Comparison of ENCODE assay signal across 1 cellular context in the genomic region with DNA sequence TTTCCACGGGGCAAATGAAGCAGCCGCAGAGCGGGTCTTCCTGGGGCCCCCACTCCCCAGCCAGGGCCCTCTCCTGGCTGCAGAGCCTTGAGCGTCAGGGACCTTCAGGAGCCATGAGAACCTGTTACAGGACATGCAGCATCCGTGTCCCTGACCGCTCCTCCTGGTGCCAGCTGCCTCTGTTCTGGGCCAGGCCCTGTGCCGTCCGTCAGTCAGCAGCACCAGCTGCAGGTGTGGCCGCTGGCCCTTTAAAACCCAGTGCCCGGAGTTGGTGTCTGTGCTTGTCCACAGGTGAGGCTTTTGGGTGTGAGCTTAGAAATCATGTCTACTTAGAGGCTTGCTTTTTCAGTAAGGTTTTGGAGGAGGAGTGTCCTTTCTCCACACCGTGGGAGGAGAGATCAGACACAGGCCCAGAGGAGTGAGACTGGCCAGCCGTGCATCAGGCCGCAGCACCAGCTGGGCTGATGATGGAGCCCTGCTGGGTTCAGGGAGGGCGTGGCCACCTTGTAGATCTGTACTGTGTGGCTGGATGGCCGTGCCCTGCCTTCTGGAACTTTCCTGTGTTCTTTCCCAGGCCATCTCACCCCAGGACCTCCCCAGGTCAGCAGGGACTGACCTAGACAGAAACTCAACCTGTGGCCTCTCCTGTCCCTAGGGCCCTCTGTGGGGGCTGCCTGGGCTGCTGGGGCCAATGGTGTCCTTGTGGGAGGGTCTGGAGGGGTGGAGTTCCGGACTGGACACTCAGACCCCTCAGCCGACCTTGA.
TF ChIP-seq lines count a peak whose summit lies in the region.

No MANE protein-coding gene starts in this region.

TF ChIP-seq in HepG2, 621 proteins besides CTCF, POLR2A, EP300 and RAD21 (continued from another document and continues in another):
- TF ChIP-seq, protein P1, sequence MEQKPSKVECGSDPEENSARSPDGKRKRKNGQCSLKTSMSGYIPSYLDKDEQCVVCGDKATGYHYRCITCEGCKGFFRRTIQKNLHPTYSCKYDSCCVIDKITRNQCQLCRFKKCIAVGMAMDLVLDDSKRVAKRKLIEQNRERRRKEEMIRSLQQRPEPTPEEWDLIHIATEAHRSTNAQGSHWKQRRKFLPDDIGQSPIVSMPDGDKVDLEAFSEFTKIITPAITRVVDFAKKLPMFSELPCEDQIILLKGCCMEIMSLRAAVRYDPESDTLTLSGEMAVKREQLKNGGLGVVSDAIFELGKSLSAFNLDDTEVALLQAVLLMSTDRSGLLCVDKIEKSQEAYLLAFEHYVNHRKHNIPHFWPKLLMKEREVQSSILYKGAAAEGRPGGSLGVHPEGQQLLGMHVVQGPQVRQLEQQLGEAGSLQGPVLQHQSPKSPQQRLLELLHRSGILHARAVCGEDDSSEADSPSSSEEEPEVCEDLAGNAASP (CRISPR knock-in tag; IDR thresholded peaks at IDR 0.05; ENCODE audit: borderline replicate concordance), result peak; percentile 74; the same call in 1 of the 2 replicates
- TF ChIP-seq ELF4 (CRISPR knock-in tag; IDR thresholded peaks at IDR 0.05; ENCODE audit: borderline replicate concordance) (no peak), ZNF713 (CRISPR knock-in tag; IDR thresholded peaks at IDR 0.05) (no peak), ZNF772 (CRISPR knock-in tag; IDR thresholded peaks at IDR 0.05) (peak; percentile 28; the same call in 1 of the 2 replicates), CCAR2 (optimal IDR thresholded peaks at IDR 0.05; ENCODE audit: low read depth, low read length) (no peak), EZH2 (conservative IDR thresholded peaks at IDR 0.05; ENCODE audit: low read depth, low read length) (no peak), TBX3 (IDR thresholded peaks at IDR 0.05; ENCODE audit: borderline replicate concordance) (no peak), ZNF577 (CRISPR knock-in tag; IDR thresholded peaks at IDR 0.05; ENCODE audit: borderline replicate concordance, low read depth) (no peak), HHEX (CRISPR knock-in tag; IDR thresholded peaks at IDR 0.05) (0 out of 2 replicates have a peak, but pooled peaks have one; percentile 13), CBX5 (CRISPR knock-in tag; IDR thresholded peaks at IDR 0.05; ENCODE audit: borderline replicate concordance) (no peak), NR2F6 (IDR thresholded peaks at IDR 0.05) (peak; percentile 43; the same call in 1 of the 2 replicates), NR2F6 (CRISPR knock-in tag; IDR thresholded peaks at IDR 0.05) (no peak; the same call in 1 of the 2 replicates), ZEB1 (IDR thresholded peaks at IDR 0.05; ENCODE audit: insufficient replicate concordance, low read depth) (no peak), ZNF530 (CRISPR knock-in tag; IDR thresholded peaks at IDR 0.05; ENCODE audit: low read depth) (no peak), BRD4 (CRISPR knock-in tag; IDR thresholded peaks at IDR 0.05) (no peak), PITX1 (CRISPR knock-in tag; IDR thresholded peaks at IDR 0.05) (no peak), CBFB (CRISPR knock-in tag; IDR thresholded peaks at IDR 0.05) (no peak), NFKBIZ (CRISPR knock-in tag; IDR thresholded peaks at IDR 0.05) (no peak), PHB2 (IDR thresholded peaks at IDR 0.05; ENCODE audit: partially characterized antibody) (no peak), ZNF660 (CRISPR knock-in tag; IDR thresholded peaks at IDR 0.05; ENCODE audit: borderline replicate concordance, low read depth) (no peak), KAT8 (CRISPR knock-in tag; IDR thresholded peaks at IDR 0.05) (0 out of 2 replicates have a peak, but pooled peaks have one; percentile 27), TEAD2 (CRISPR knock-in tag; IDR thresholded peaks at IDR 0.05) (no peak), HES4 (CRISPR knock-in tag; IDR thresholded peaks at IDR 0.05; ENCODE audit: borderline replicate concordance) (0 out of 2 replicates have a peak, but pooled peaks have one; percentile 54), ATF7-NPFF (CRISPR knock-in tag; IDR thresholded peaks at IDR 0.05; ENCODE audit: low read depth) (no peak), MAFK (conservative IDR thresholded peaks at IDR 0.05 in 1 of 2, IDR thresholded peaks at IDR 0.05 in 1 of 2; ENCODE audit: low read length in 2 of 2) (no peak), ZFP36 (IDR thresholded peaks at IDR 0.05; ENCODE audit: borderline replicate concordance, low read depth, low read length, partially characterized antibody) (no peak), TMF1 (CRISPR knock-in tag; IDR thresholded peaks at IDR 0.05; ENCODE audit: low read depth) (no peak), HMG20A (CRISPR knock-in tag; IDR thresholded peaks at IDR 0.05; ENCODE audit: borderline replicate concordance) (no peak)
- TF ChIP-seq, protein P2, sequence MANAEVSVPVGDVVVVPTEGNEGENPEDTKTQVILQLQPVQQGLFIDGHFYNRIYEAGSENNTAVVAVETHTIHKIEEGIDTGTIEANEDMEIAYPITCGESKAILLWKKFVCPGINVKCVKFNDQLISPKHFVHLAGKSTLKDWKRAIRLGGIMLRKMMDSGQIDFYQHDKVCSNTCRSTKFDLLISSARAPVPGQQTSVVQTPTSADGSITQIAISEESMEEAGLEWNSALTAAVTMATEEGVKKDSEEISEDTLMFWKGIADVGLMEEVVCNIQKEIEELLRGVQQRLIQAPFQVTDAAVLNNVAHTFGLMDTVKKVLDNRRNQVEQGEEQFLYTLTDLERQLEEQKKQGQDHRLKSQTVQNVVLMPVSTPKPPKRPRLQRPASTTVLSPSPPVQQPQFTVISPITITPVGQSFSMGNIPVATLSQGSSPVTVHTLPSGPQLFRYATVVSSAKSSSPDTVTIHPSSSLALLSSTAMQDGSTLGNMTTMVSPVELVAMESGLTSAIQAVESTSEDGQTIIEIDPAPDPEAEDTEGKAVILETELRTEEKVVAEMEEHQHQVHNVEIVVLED (CRISPR knock-in tag; IDR thresholded peaks at IDR 0.05; ENCODE audit: borderline replicate concordance), result 0 out of 2 replicates have a peak, but pooled peaks have one; percentile 15
- TF ChIP-seq, protein P3, sequence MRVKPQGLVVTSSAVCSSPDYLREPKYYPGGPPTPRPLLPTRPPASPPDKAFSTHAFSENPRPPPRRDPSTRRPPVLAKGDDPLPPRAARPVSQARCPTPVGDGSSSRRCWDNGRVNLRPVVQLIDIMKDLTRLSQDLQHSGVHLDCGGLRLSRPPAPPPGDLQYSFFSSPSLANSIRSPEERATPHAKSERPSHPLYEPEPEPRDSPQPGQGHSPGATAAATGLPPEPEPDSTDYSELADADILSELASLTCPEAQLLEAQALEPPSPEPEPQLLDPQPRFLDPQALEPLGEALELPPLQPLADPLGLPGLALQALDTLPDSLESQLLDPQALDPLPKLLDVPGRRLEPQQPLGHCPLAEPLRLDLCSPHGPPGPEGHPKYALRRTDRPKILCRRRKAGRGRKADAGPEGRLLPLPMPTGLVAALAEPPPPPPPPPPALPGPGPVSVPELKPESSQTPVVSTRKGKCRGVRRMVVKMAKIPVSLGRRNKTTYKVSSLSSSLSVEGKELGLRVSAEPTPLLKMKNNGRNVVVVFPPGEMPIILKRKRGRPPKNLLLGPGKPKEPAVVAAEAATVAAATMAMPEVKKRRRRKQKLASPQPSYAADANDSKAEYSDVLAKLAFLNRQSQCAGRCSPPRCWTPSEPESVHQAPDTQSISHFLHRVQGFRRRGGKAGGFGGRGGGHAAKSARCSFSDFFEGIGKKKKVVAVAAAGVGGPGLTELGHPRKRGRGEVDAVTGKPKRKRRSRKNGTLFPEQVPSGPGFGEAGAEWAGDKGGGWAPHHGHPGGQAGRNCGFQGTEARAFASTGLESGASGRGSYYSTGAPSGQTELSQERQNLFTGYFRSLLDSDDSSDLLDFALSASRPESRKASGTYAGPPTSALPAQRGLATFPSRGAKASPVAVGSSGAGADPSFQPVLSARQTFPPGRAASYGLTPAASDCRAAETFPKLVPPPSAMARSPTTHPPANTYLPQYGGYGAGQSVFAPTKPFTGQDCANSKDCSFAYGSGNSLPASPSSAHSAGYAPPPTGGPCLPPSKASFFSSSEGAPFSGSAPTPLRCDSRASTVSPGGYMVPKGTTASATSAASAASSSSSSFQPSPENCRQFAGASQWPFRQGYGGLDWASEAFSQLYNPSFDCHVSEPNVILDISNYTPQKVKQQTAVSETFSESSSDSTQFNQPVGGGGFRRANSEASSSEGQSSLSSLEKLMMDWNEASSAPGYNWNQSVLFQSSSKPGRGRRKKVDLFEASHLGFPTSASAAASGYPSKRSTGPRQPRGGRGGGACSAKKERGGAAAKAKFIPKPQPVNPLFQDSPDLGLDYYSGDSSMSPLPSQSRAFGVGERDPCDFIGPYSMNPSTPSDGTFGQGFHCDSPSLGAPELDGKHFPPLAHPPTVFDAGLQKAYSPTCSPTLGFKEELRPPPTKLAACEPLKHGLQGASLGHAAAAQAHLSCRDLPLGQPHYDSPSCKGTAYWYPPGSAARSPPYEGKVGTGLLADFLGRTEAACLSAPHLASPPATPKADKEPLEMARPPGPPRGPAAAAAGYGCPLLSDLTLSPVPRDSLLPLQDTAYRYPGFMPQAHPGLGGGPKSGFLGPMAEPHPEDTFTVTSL (CRISPR knock-in tag; IDR thresholded peaks at IDR 0.05; ENCODE audit: borderline replicate concordance), result no peak
- TF ChIP-seq, protein P4, sequence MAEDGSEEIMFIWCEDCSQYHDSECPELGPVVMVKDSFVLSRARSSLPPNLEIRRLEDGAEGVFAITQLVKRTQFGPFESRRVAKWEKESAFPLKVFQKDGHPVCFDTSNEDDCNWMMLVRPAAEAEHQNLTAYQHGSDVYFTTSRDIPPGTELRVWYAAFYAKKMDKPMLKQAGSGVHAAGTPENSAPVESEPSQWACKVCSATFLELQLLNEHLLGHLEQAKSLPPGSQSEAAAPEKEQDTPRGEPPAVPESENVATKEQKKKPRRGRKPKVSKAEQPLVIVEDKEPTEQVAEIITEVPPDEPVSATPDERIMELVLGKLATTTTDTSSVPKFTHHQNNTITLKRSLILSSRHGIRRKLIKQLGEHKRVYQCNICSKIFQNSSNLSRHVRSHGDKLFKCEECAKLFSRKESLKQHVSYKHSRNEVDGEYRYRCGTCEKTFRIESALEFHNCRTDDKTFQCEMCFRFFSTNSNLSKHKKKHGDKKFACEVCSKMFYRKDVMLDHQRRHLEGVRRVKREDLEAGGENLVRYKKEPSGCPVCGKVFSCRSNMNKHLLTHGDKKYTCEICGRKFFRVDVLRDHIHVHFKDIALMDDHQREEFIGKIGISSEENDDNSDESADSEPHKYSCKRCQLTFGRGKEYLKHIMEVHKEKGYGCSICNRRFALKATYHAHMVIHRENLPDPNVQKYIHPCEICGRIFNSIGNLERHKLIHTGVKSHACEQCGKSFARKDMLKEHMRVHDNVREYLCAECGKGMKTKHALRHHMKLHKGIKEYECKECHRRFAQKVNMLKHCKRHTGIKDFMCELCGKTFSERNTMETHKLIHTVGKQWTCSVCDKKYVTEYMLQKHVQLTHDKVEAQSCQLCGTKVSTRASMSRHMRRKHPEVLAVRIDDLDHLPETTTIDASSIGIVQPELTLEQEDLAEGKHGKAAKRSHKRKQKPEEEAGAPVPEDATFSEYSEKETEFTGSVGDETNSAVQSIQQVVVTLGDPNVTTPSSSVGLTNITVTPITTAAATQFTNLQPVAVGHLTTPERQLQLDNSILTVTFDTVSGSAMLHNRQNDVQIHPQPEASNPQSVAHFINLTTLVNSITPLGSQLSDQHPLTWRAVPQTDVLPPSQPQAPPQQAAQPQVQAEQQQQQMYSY (CRISPR knock-in tag; IDR thresholded peaks at IDR 0.05), result no peak
- TF ChIP-seq, protein P5, sequence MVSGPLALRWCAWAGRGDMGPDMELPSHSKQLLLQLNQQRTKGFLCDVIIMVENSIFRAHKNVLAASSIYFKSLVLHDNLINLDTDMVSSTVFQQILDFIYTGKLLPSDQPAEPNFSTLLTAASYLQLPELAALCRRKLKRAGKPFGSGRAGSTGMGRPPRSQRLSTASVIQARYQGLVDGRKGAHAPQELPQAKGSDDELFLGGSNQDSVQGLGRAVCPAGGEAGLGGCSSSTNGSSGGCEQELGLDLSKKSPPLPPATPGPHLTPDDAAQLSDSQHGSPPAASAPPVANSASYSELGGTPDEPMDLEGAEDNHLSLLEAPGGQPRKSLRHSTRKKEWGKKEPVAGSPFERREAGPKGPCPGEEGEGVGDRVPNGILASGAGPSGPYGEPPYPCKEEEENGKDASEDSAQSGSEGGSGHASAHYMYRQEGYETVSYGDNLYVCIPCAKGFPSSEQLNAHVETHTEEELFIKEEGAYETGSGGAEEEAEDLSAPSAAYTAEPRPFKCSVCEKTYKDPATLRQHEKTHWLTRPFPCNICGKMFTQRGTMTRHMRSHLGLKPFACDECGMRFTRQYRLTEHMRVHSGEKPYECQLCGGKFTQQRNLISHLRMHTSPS (CRISPR knock-in tag; IDR thresholded peaks at IDR 0.05; ENCODE audit: low read depth), result no peak
- TF ChIP-seq, protein P6, sequence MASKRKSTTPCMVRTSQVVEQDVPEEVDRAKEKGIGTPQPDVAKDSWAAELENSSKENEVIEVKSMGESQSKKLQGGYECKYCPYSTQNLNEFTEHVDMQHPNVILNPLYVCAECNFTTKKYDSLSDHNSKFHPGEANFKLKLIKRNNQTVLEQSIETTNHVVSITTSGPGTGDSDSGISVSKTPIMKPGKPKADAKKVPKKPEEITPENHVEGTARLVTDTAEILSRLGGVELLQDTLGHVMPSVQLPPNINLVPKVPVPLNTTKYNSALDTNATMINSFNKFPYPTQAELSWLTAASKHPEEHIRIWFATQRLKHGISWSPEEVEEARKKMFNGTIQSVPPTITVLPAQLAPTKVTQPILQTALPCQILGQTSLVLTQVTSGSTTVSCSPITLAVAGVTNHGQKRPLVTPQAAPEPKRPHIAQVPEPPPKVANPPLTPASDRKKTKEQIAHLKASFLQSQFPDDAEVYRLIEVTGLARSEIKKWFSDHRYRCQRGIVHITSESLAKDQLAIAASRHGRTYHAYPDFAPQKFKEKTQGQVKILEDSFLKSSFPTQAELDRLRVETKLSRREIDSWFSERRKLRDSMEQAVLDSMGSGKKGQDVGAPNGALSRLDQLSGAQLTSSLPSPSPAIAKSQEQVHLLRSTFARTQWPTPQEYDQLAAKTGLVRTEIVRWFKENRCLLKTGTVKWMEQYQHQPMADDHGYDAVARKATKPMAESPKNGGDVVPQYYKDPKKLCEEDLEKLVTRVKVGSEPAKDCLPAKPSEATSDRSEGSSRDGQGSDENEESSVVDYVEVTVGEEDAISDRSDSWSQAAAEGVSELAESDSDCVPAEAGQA (IDR thresholded peaks at IDR 0.05; ENCODE audit: low read depth), result no peak
- TF ChIP-seq, protein P6 (CRISPR knock-in tag; IDR thresholded peaks at IDR 0.05; ENCODE audit: borderline replicate concordance), result no peak
